In the genomic region with DNA sequence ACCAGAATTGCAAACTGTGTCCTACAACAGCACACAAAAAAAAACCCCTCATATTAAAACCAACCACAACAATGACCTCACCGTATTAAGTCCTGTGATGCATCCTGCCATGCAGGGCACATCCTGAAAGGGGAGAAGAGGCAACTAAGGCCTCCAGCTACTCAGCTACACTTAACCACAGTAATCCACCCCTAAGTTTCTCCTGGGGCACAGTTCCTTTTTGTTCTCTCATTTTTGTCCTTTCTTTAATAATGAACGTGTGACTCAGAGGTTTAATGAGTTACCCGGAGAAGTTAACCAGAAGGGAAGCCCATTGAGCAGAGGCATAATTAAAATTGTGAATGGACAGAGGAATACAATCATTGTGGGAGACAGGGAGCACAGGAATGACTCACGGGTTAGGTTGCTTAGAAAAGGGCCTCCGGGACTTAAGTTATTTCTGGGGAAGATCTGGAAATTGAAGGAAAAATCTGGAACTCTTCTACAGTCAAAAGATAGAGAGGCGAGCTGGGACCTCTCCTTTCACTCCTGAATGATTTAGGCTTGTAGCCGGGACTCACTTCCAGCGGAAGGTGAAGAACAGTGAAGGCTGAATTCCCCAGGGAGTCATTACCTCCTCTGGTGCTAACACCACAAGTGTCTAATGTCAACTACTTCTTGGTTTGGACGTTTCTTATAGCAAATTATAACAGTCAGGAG, we compare ENCODE assay signal across 8 cellular contexts. TPM values are rescaled to one million over a fixed set of nuclear protein-coding genes. Genes with fewer than 3 reads are reported as not detected.
DNase-seq lines count a peak whose midpoint lies in the region; ATAC-seq and TF ChIP-seq lines count a peak whose summit lies in the region.

No MANE protein-coding gene starts in this region.

- H3K9me3 ChIP-seq in Loucy (ENCODE audit: insufficient read depth, low read depth, low read length) = no peaks in the 10 kb centered on the region
- no peaks in the 10 kb centered on the region for H3K9me3 ChIP-seq in sigmoid colon

- no peak for TF ChIP-seq POLR2A in sigmoid colon (IDR thresholded peaks at IDR 0.05)

- DNase-seq in DMS153 treated with DMSO at 0.1 percent for 48 hours (lab: John Stamatoyannopoulos, UW; ENCODE audit: unreplicated experiment) = peak; percentile 78
- DNase-seq in brain microvascular endothelial cell = peak; percentile 89
- DNase-seq in renal cortical epithelial cell (ENCODE audit: low read depth) = peak; percentile 100
- DNase-seq in sigmoid colon = no peak
- no peak for DNase-seq in left colon
- no peak for DNase-seq in activated naive CD4-positive, alpha-beta T cell (lab: John Stamatoyannopoulos, UW)

- peak overlapping the region; percentile 65 for H3K4me2 ChIP-seq in Loucy (ENCODE audit: low read depth, low read length, poor library complexity, severe bottlenecking)

- H3K4me3 ChIP-seq in Loucy (ENCODE audit: low read length, poor library complexity, severe bottlenecking) (peak overlapping the region; percentile 14), brain microvascular endothelial cell (ENCODE audit: low read depth, low read length) (no peak overlapping the region), sigmoid colon (no peak overlapping the region)

- H3F3A ChIP-seq in Loucy (ENCODE audit: low read depth) = no peaks in the 10 kb centered on the region

- ATAC-seq in GM21529 (IDR thresholded peaks at IDR 0.05; ENCODE audit: unreplicated experiment) = peak; percentile 85
- ATAC-seq in left colon = no peak

- TF ChIP-seq CTCF in Loucy (conservative IDR thresholded peaks at IDR 0.05; ENCODE audit: low read length) (no peak), brain microvascular endothelial cell (IDR thresholded peaks at IDR 0.05; ENCODE audit: low read depth, low read length, missing control alignments) (no peak), sigmoid colon (IDR thresholded peaks at IDR 0.05) (no peak)

- in situ Hi-C loops in brain microvascular endothelial cell (cut with HindIII; ENCODE audit: low pct_ligation_motif_present, low sequenced_read_pairs) = no loop called here

- H3K27me3 ChIP-seq in Loucy (ENCODE audit: insufficient read depth, low read length, poor library complexity, severe bottlenecking) (no peaks in the 10 kb centered on the region), brain microvascular endothelial cell (replicated peaks) (no peaks in the 10 kb centered on the region), sigmoid colon (no peaks in the 10 kb centered on the region)

- peak overlapping the region; percentile 91 for H3K27ac ChIP-seq in brain microvascular endothelial cell
- no peak overlapping the region for H3K27ac ChIP-seq in sigmoid colon

- intact Hi-C loops in sigmoid colon (cut with DNase I) = no loop called here
- intact Hi-C loops in left colon (cut with DNase I, micrococcal nuclease) = no loop called here

- H3K9me2 ChIP-seq in Loucy (replicated peaks; ENCODE audit: low read depth, low read length) = no peaks in the 10 kb centered on the region

- no peak for TF ChIP-seq EP300 in sigmoid colon (IDR thresholded peaks at IDR 0.05)

- H3K9ac ChIP-seq in Loucy (ENCODE audit: low read depth, low read length, poor library complexity, severe bottlenecking) = peak overlapping the region; percentile 13

- no peaks in the 10 kb centered on the region for H3K36me3 ChIP-seq in Loucy (ENCODE audit: insufficient read depth, low read length)
- no peaks in the 10 kb centered on the region for H3K36me3 ChIP-seq in brain microvascular endothelial cell (replicated peaks)
- H3K36me3 ChIP-seq in sigmoid colon = no peaks in the 10 kb centered on the region

- H4K20me1 ChIP-seq in Loucy (ENCODE audit: insufficient read depth, low read length, poor library complexity, severe bottlenecking) = no peaks in the 10 kb centered on the region

- no peaks in the 10 kb centered on the region for H3K79me2 ChIP-seq in Loucy (ENCODE audit: insufficient read depth, low read length)

- H3K4me1 ChIP-seq in Loucy (ENCODE audit: insufficient read depth, low read length, poor library complexity, severe bottlenecking) (peaks cover 14% of the 10 kb centered on the region), sigmoid colon (peaks cover 0 to 4% (median 0%) of the 10 kb centered on the region in 4 donors)

- no peak overlapping the region for H2AFZ ChIP-seq in Loucy (ENCODE audit: low read length)

- 62 to 67% methylated on average over 9 of the region's 9 CpGs for WGBS in sigmoid colon, 2 donors

RNA-seq across cellular contexts. Expression of a gene that starts 36.9 kb away (rescaled TPM):
- total RNA-seq in renal cortical epithelial cell (3.3 and 3.6 TPM in 2 replicates), sigmoid colon (1 to 10 TPM; 1.4 to 3.2 (median 3.0) TPM), left colon (1 to 10 TPM; 4.0 to 5.4 TPM)
- polyA plus RNA-seq in sigmoid colon = 1 to 10 TPM; 3.3 to 7.8 (median 5.8) TPM

Comparison
In these comparisons a context has a peak if more than half of its experiments do, and no peak if none do; other contexts are left out.
1. DNase-seq: peak in DMS153 treated with DMSO at 0.1 percent for 48 hours (single experiment), brain microvascular endothelial cell (single experiment) and renal cortical epithelial cell (single experiment); none in sigmoid colon (single experiment), left colon (0 of 2) and activated naive CD4-positive, alpha-beta T cell (0 of 4).